8 cellular contexts compared by ENCODE assay signal in the genomic region with DNA sequence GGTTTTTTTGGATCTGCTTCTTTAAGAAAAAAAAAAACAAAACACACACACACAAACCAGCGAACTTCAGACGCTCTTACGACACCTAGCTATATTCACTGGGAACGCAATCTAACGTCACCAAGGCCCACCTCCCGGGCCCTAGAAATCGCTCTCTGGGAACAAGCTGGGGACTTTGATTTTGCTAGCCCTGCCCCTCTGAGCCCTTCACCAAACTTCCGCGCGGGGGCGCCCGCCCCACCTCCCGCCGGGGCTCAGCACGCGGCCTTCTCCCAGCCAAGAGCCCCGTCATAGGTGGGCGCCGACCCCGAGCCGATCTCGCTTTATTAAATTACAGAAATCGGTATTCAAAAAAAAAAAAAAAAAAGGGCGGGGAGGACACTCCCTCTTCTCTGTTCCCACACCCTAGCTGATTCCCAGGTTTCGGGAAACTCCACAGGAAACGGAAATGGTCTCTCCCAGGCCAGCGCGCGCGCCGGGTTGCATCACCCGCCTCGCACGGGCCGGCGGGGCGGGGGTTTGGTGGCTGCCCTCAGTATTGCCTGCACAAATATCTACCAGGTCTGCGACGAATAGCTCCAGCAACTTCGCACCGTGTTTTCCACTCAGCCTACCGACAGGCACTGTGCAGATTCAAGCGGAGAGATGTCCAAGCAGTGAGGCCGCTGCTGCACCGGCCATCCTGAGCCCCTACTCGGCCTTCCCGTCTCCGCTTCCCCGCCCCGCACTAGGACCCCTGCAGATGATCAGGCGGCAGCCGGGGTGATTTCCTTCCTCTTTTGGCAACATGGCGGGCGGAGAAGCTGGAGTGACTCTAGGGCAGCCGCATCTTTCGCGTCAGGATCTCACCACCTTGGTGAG. TPM values are rescaled to one million over a fixed set of nuclear protein-coding genes. Genes with fewer than 3 reads are reported as not detected.
A peak's percentile ranks its signal among the peaks of the same experiment; 100 is the strongest.
DNase-seq lines count a peak whose midpoint lies in the region; ATAC-seq and TF ChIP-seq lines count a peak whose summit lies in the region.

A gene (plus strand): TSS at position 775 of the 861 bp plus-strand sequence. CDS start 13 bp downstream, at position 788.

- H2AFZ ChIP-seq in OCI-LY1 (ENCODE audit: low read length) = no peak within 1 kb of the TSS

- no peaks in the 10 kb centered on the region for H3K9me3 Mint-ChIP-seq in mesothelial cell of epicardium

- H4K20me1 ChIP-seq in OCI-LY1 (ENCODE audit: insufficient read depth, low read length) = no peaks in the 10 kb centered on the region

- ATAC-seq in GM21515 (IDR thresholded peaks at IDR 0.05; ENCODE audit: unreplicated experiment) = peak; percentile 93

- no peaks in the 10 kb centered on the region for H3K9me3 ChIP-seq in OCI-LY1 (ENCODE audit: low read length)

- no peaks in the 10 kb centered on the region for H3K9me2 ChIP-seq in OCI-LY1 (ENCODE audit: low read depth, low read length)

- H3K27ac Mint-ChIP-seq in mesothelial cell of epicardium = no peak within 1 kb of the TSS

- H3K27me3 ChIP-seq in OCI-LY1 (ENCODE audit: insufficient read depth, low read length) = no peaks in the 10 kb centered on the region

- H3F3A ChIP-seq in OCI-LY1 (ENCODE audit: insufficient read depth, low read length) = no peaks in the 10 kb centered on the region

- H3K4me1 Mint-ChIP-seq in mesothelial cell of epicardium = peaks cover 2% of the 10 kb centered on the region

- no peaks in the 10 kb centered on the region for H3K27me3 Mint-ChIP-seq in mesothelial cell of epicardium (ENCODE audit: low read depth)

- peaks cover 3% of the 10 kb centered on the region for H3K4me1 ChIP-seq in OCI-LY1 (ENCODE audit: insufficient read depth, low read length, severe bottlenecking)

- DNase-seq in DMS 273 (lab: John Stamatoyannopoulos, UW; ENCODE audit: unreplicated experiment) (peak; percentile 99), HuH-7 (ENCODE audit: low spot score) (peak; percentile 64), mesothelial cell of epicardium (ENCODE audit: low spot score in 2 of 2, unreplicated experiment in 2 of 2) (peak; percentile 88 to 98)
- DNase-seq in activated CD8-positive, alpha-beta memory T cell treated with anti-CD3 and anti-CD28 coated beads, Interleukin-2, amount 50 U/mL, for 24 hours (ENCODE audit: extremely low read depth) = peak; percentile 50
- peak; percentile 72 to 79 for DNase-seq in stimulated activated CD8-positive, alpha-beta memory T cell treated with anti-CD3 and anti-CD28 coated beads, Interleukin-15, amount 100 ng/mL, for 48 hours (ENCODE audit: low read depth in 2 of 2)

- peaks cover 25% of the 10 kb centered on the region for H3K36me3 ChIP-seq in OCI-LY1 (ENCODE audit: insufficient read depth, low read length)

- no peak within 1 kb of the TSS; the same call in 1 of the 2 replicates for H3K9ac ChIP-seq in OCI-LY1 (ENCODE audit: low read length)

- TF ChIP-seq CTCF in OCI-LY1 (IDR thresholded peaks at IDR 0.05; ENCODE audit: low read length) (peak; percentile 61), mesothelial cell of epicardium (IDR thresholded peaks at IDR 0.05; ENCODE audit: unreplicated experiment) (peak; percentile 89)

- no peak within 1 kb of the TSS for H3K4me3 Mint-ChIP-seq in mesothelial cell of epicardium

- peaks cover 2% of the 10 kb centered on the region for H3K36me3 Mint-ChIP-seq in mesothelial cell of epicardium

- in situ Hi-C loops in endometrial microvascular endothelial cells (cut with HindIII; ENCODE audit: inconsistent ontology term, low pct_unique_long_range_greater_than_20kb, low sequenced_read_pairs) = no loop called here

- peaks cover 12% of the 10 kb centered on the region; the same call in 1 of the 2 replicates for H3K79me2 ChIP-seq in OCI-LY1 (ENCODE audit: insufficient read depth, low read length)

- no peak within 1 kb of the TSS for H3K4me3 ChIP-seq in OCI-LY1 (ENCODE audit: low read depth, low read length, poor library complexity, severe bottlenecking)

- H3K27ac ChIP-seq in OCI-LY1 (ENCODE audit: low read depth, low read length, poor library complexity, severe bottlenecking) = no peak within 1 kb of the TSS

- H3K4me2 ChIP-seq in OCI-LY1 (ENCODE audit: low read length) = no peak within 1 kb of the TSS; the same call in 1 of the 2 replicates

RNA-seq across cellular contexts. Expression of the gene that starts here (rescaled TPM):
- total RNA-seq in endometrial microvascular endothelial cells (ENCODE audit: inconsistent ontology term) = 177 TPM
- total RNA-seq in mesothelial cell of epicardium = 460 to 475 TPM (median 474 TPM) in 3 replicates
